In the genomic region with DNA sequence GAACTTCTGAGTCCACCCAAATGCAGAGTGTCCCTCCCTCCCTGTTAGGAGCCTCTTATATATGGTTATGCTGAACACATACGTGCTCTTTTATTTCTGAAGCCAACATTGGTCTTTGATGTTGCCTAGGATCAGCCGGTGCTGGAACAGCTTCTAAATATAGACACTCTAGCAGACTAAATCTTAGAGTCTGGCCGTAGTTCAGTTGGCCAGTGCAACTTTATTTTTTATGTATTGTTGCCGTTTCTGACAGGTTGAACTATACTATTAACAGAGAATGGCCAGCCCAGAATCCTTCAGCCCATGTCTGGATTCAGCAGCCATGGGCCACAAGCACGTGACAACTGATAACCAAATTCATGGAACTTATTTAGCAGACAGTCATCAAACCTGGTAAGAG, we compare ENCODE assay signal across 15 cellular contexts.
DNase-seq lines count a peak whose midpoint lies in the region; ATAC-seq and TF ChIP-seq lines count a peak whose summit lies in the region.
"Had no signal": no experiment of that assay in that cellular context is flagged by ENCODE, and none has a peak within 500 bp of the region (broad histone marks: within the 10 kb centered on the region; RNA-seq: fewer than 3 reads in every experiment).

No MANE protein-coding gene starts in this region.

- H3K9me3 Mint-ChIP-seq in activated T-helper 17 cell treated with anti-CD3 and anti-CD28 coated beads, Interleukin-2, amount 50 U/mL, for 72 hours, result no peaks in the 10 kb centered on the region
- no peaks in the 10 kb centered on the region for H3K9me3 Mint-ChIP-seq in natural killer cell
- H3K9me3 Mint-ChIP-seq: activated CD4-positive, alpha-beta memory T cell treated with anti-CD3 and anti-CD28 coated beads, Interleukin-2, amount 10 ng/mL, durations not matched to agents 7 days and 5 days had no signal

- no peaks in the 10 kb centered on the region for H3K27me3 Mint-ChIP-seq in activated T-helper 17 cell treated with anti-CD3 and anti-CD28 coated beads, Interleukin-2, amount 50 U/mL, for 72 hours
- no peaks in the 10 kb centered on the region for H3K27me3 Mint-ChIP-seq in natural killer cell (ENCODE audit: low read depth in 2 of 2)
- H3K27me3 Mint-ChIP-seq: activated CD4-positive, alpha-beta memory T cell treated with anti-CD3 and anti-CD28 coated beads, Interleukin-2, amount 10 ng/mL, durations not matched to agents 7 days and 5 days had no signal

- TF ChIP-seq CTCF in fibroblast of the aortic adventitia (IDR thresholded peaks at IDR 0.05; ENCODE audit: insufficient read depth, low read length), result no peak
- TF ChIP-seq CTCF in natural killer cell (IDR thresholded peaks at IDR 0.05), result no peak
- TF ChIP-seq CTCF in suprapubic skin (IDR thresholded peaks at IDR 0.05), result no peak

- peaks cover 22% of the 10 kb centered on the region for H3K4me1 Mint-ChIP-seq in activated T-helper 17 cell treated with anti-CD3 and anti-CD28 coated beads, Interleukin-2, amount 50 U/mL, for 72 hours
- peaks cover 21 to 24% of the 10 kb centered on the region in 2 donors for H3K4me1 Mint-ChIP-seq in natural killer cell

- H3K9me3 ChIP-seq in suprapubic skin, result no peaks in the 10 kb centered on the region
- H3K9me3 ChIP-seq: BE2C had no signal

- DNase-seq in fibroblast of the aortic adventitia (ENCODE audit: low read depth), result peak; percentile 54
- no peak for DNase-seq in natural killer cell
- DNase-seq in suprapubic skin (ENCODE audit: low spot score in 2 of 2), result no peak
- no peak for DNase-seq in DMS79 treated with DMSO at 0.1 percent for 48 hours (lab: John Stamatoyannopoulos, UW)
- DNase-seq in NCI-H446 (lab: John Stamatoyannopoulos, UW), result no peak
- DNase-seq in cortex of kidney (lab: John Stamatoyannopoulos, UW), result no peak
- DNase-seq: activated CD4-positive, alpha-beta memory T cell treated with anti-CD3 and anti-CD28 coated beads, Interleukin-2, amount 10 ng/mL, durations not matched to agents 7 days and 5 days; BE2C; foreskin melanocyte; midbrain; MM.1S; NCI-H2029; NCI-H69 had no signal

- TF ChIP-seq POLR2A in suprapubic skin (IDR thresholded peaks at IDR 0.05), result no peak

- H3K36me3 Mint-ChIP-seq in activated T-helper 17 cell treated with anti-CD3 and anti-CD28 coated beads, Interleukin-2, amount 50 U/mL, for 72 hours (ENCODE audit: low read depth), result peaks cover 34% of the 10 kb centered on the region
- no peaks in the 10 kb centered on the region for H3K36me3 Mint-ChIP-seq in natural killer cell

- no peaks in the 10 kb centered on the region for H3K27me3 ChIP-seq in suprapubic skin
- H3K27me3 ChIP-seq: BE2C had no signal

- WGBS in suprapubic skin, result 60% methylated on average over 5 of the region's 5 CpGs

- H3K4me3 ChIP-seq in fibroblast of the aortic adventitia (ENCODE audit: low read depth, low read length) (no peak overlapping the region), suprapubic skin (no peak overlapping the region)

- intact Hi-C loops in natural killer cell (cut with micrococcal nuclease), result no loop called here

- TF ChIP-seq EP300 in suprapubic skin (IDR thresholded peaks at IDR 0.05), result no peak

- H3K36me3 ChIP-seq in suprapubic skin, result peaks cover 5% of the 10 kb centered on the region

- no peak overlapping the region for H3K4me3 Mint-ChIP-seq in activated T-helper 17 cell treated with anti-CD3 and anti-CD28 coated beads, Interleukin-2, amount 50 U/mL, for 72 hours
- no peak overlapping the region for H3K4me3 Mint-ChIP-seq in natural killer cell
- H3K4me3 Mint-ChIP-seq: activated CD4-positive, alpha-beta memory T cell treated with anti-CD3 and anti-CD28 coated beads, Interleukin-2, amount 10 ng/mL, durations not matched to agents 7 days and 5 days had no signal

- peak overlapping the region; percentile 20 for H3K27ac ChIP-seq in suprapubic skin

- peak overlapping the region; percentile 51 for H3K27ac Mint-ChIP-seq in activated T-helper 17 cell treated with anti-CD3 and anti-CD28 coated beads, Interleukin-2, amount 50 U/mL, for 72 hours
- H3K27ac Mint-ChIP-seq in natural killer cell, result peak overlapping the region; percentile 47 to 76
- H3K27ac Mint-ChIP-seq: activated CD4-positive, alpha-beta memory T cell treated with anti-CD3 and anti-CD28 coated beads, Interleukin-2, amount 10 ng/mL, durations not matched to agents 7 days and 5 days had no signal

- peaks cover 56% of the 10 kb centered on the region for H3K4me1 ChIP-seq in suprapubic skin

- ATAC-seq in activated T-helper 17 cell treated with anti-CD3 and anti-CD28 coated beads, Interleukin-2, amount 50 U/mL, for 72 hours (replicated peaks), result no peak
- ATAC-seq in natural killer cell (no peak), HG02623 (IDR thresholded peaks at IDR 0.05; ENCODE audit: unreplicated experiment) (no peak)
